Comparison of ENCODE assay signal across 8 cellular contexts in genomic region chr2:1593371-1594205, GRCh38.
A peak's percentile ranks its signal among the peaks of the same experiment; 100 is the strongest.
DNase-seq lines count a peak whose midpoint lies in the region; ATAC-seq and TF ChIP-seq lines count a peak whose summit lies in the region.
"Had no signal": no experiment of that assay in that cellular context is flagged by ENCODE, and none has a peak within 500 bp of the region (broad histone marks: within the 10 kb centered on the region; RNA-seq: fewer than 3 reads in every experiment).

No MANE protein-coding gene starts in this region.

- no peak overlapping the region for H3T11ph ChIP-seq in H9 (ENCODE audit: low read length)

- H3K27me3 ChIP-seq in H9 (ENCODE audit: insufficient read depth, low read length) (no peaks in the 10 kb centered on the region), NT2/D1 (ENCODE audit: insufficient read depth, insufficient read length) (no peaks in the 10 kb centered on the region), sigmoid colon (no peaks in the 10 kb centered on the region)

- no peaks in the 10 kb centered on the region for H3K36me3 Mint-ChIP-seq in H9 (ENCODE audit: insufficient read depth in 1 of 3, low read depth in 3 of 3)

- no peak overlapping the region for H2AK5ac ChIP-seq in H9 (ENCODE audit: insufficient read length, low read length)

- H4K91ac ChIP-seq in H9 (ENCODE audit: insufficient read length, low read depth, low read length) = no peak overlapping the region

- no peaks in the 10 kb centered on the region; the same call in 1 of the 2 replicates for H3K79me2 ChIP-seq in H9 (ENCODE audit: insufficient read depth, low read length)

- DNase-seq in H9 (peak; percentile 45), NT2/D1 (ENCODE audit: low read depth, low spot score) (peak; percentile 38), fibroblast of the conjunctiva (ENCODE audit: low read depth) (peak; percentile 31), sigmoid colon (no peak), NCI-H1436 treated with DMSO at 0.1 percent for 48 hours (lab: John Stamatoyannopoulos, UW) (no peak), GM13977 (ENCODE audit: low spot score) (no peak)
- DNase-seq: occipital lobe had no signal

- no peak overlapping the region for H3K14ac ChIP-seq in H9 (ENCODE audit: insufficient read depth, low read length)

- no CpG with 5 or more reads among the region's 19 CpGs for WGBS in H9 (ENCODE audit: extremely low coverage, insufficient read length, low lambda C conversion rate)
- 72 to 76% methylated on average over 19 of the region's 19 CpGs for WGBS in sigmoid colon, 2 donors

- no peak overlapping the region for H2BK120ac ChIP-seq in H9 (ENCODE audit: low read depth, low read length, poor library complexity, severe bottlenecking)

- H3K23ac ChIP-seq in H9 (ENCODE audit: insufficient read length, low read depth, low read length) = no peak overlapping the region

- in situ Hi-C loops in GM13977 (cut with MboI; ENCODE audit: low pct_unique_long_range_greater_than_20kb, low sequenced_read_pairs, unreplicated experiment) = no loop called here

- H3K27ac Mint-ChIP-seq in H9 = peak overlapping the region in 2 of 3 experiments; percentile 60; a peak in 4 of 7 replicates

- H3K4me2 ChIP-seq in H9 (ENCODE audit: insufficient read depth, insufficient read length, low read length) = no peak overlapping the region

- no peak overlapping the region for H3K27ac ChIP-seq in H9 (ENCODE audit: insufficient read length, low read depth, low read length)
- H3K27ac ChIP-seq in sigmoid colon = peak overlapping the region; percentile 36 to 79 (median 64)

- H3K9me3 ChIP-seq in H9 (ENCODE audit: control insufficient read depth, low read depth, low read length) (no peaks in the 10 kb centered on the region), NT2/D1 (ENCODE audit: insufficient read depth, low read length) (no peaks in the 10 kb centered on the region), sigmoid colon (no peaks in the 10 kb centered on the region)

- no peak overlapping the region for H4K8ac ChIP-seq in H9 (replicated peaks; ENCODE audit: insufficient read length, low read depth, low read length)

- no peaks in the 10 kb centered on the region for H4K20me1 ChIP-seq in H9 (ENCODE audit: control insufficient read depth, insufficient read depth, insufficient read length)

- TF ChIP-seq CTCF in H9 (conservative IDR thresholded peaks at IDR 0.05) = no peak
- no peak for TF ChIP-seq CTCF in sigmoid colon (IDR thresholded peaks at IDR 0.05)
- no peak for TF ChIP-seq CTCF in GM13977 (IDR thresholded peaks at IDR 0.05; ENCODE audit: extremely low read depth, insufficient read depth, missing control alignments)

- intact Hi-C loops in sigmoid colon (cut with DNase I) = loop anchor here (2.0 to 5.0 kb wide), 4 partner anchors 59 to 223 kb away; no protein-coding TSS in a partner anchor

- peaks cover 16 to 20% of the 10 kb centered on the region in 2 experiments for H3K4me1 Mint-ChIP-seq in H9

- no peak for TF ChIP-seq POLR2A in sigmoid colon (IDR thresholded peaks at IDR 0.05)

- H3K4ac ChIP-seq in H9 (ENCODE audit: low read depth, low read length) = no peak overlapping the region

- H3K36me3 ChIP-seq in NT2/D1 (ENCODE audit: insufficient read depth, insufficient read length, low read length) (no peaks in the 10 kb centered on the region), sigmoid colon (no peaks in the 10 kb centered on the region)

- no peak overlapping the region for H2BK5ac ChIP-seq in H9 (ENCODE audit: insufficient read length, low read length)

- no peak overlapping the region for H4K5ac ChIP-seq in H9 (ENCODE audit: insufficient read length, low read depth, low read length)

- H3K4me1 ChIP-seq in H9 (ENCODE audit: insufficient read depth, low read length) = peaks cover 3% of the 10 kb centered on the region; the same call in 1 of the 2 replicates
- H3K4me1 ChIP-seq in NT2/D1 (ENCODE audit: insufficient read depth, insufficient read length) = peaks cover 12% of the 10 kb centered on the region
- peaks cover 0 to 36% (median 25%) of the 10 kb centered on the region in 4 donors for H3K4me1 ChIP-seq in sigmoid colon

- no peak for TF ChIP-seq EP300 in sigmoid colon (IDR thresholded peaks at IDR 0.05)

- no peaks in the 10 kb centered on the region for H3K79me1 ChIP-seq in H9 (ENCODE audit: insufficient read depth, low read depth, low read length, poor library complexity, severe bottlenecking)

- H3K9me3 Mint-ChIP-seq in H9 = no peaks in the 10 kb centered on the region

- no peak overlapping the region for H3K4me3 ChIP-seq in NT2/D1 (ENCODE audit: insufficient read length, low read depth)
- no peak overlapping the region for H3K4me3 ChIP-seq in sigmoid colon

- H3K27me3 Mint-ChIP-seq in H9 (ENCODE audit: low read depth) = no peaks in the 10 kb centered on the region; the same call in 1 of the 2 replicates

- H3K56ac ChIP-seq in H9 (ENCODE audit: insufficient read length, low read depth, low read length) = no peak overlapping the region

- H3K9ac ChIP-seq in H9 (ENCODE audit: extremely low read depth, insufficient read length, low read length) (no peak overlapping the region), NT2/D1 (ENCODE audit: insufficient read length, low read depth) (no peak overlapping the region)

- no peaks in the 10 kb centered on the region for H3K23me2 ChIP-seq in H9 (ENCODE audit: insufficient read length, low read depth, low read length, poor library complexity, severe bottlenecking)

- no peak overlapping the region for H2BK20ac ChIP-seq in H9 (ENCODE audit: low read depth, low read length, poor library complexity, severe bottlenecking)

- no peak overlapping the region for H3K18ac ChIP-seq in H9 (ENCODE audit: insufficient read length, low read depth, low read length)

- H2BK15ac ChIP-seq in H9 (ENCODE audit: low read depth, low read length) = no peak overlapping the region

- no peak overlapping the region for H2AFZ ChIP-seq in H9 (ENCODE audit: low read length)

- no peak for ATAC-seq in GM21576 (IDR thresholded peaks at IDR 0.05; ENCODE audit: unreplicated experiment)

- H2BK12ac ChIP-seq in H9 (ENCODE audit: insufficient read length, low read depth, low read length) = no peak overlapping the region

- no peak overlapping the region for H3K4me3 Mint-ChIP-seq in H9

Comparison
In these comparisons a context has a peak if more than half of its experiments do, and no peak if none do; other contexts are left out.
1. DNase-seq: peak in H9 (single experiment), NT2/D1 (single experiment) and fibroblast of the conjunctiva (single experiment); none in sigmoid colon (single experiment), NCI-H1436 treated with DMSO at 0.1 percent for 48 hours (single experiment) and GM13977 (single experiment).